Comparison of ENCODE assay signal across 8 cellular contexts in the genomic region with DNA sequence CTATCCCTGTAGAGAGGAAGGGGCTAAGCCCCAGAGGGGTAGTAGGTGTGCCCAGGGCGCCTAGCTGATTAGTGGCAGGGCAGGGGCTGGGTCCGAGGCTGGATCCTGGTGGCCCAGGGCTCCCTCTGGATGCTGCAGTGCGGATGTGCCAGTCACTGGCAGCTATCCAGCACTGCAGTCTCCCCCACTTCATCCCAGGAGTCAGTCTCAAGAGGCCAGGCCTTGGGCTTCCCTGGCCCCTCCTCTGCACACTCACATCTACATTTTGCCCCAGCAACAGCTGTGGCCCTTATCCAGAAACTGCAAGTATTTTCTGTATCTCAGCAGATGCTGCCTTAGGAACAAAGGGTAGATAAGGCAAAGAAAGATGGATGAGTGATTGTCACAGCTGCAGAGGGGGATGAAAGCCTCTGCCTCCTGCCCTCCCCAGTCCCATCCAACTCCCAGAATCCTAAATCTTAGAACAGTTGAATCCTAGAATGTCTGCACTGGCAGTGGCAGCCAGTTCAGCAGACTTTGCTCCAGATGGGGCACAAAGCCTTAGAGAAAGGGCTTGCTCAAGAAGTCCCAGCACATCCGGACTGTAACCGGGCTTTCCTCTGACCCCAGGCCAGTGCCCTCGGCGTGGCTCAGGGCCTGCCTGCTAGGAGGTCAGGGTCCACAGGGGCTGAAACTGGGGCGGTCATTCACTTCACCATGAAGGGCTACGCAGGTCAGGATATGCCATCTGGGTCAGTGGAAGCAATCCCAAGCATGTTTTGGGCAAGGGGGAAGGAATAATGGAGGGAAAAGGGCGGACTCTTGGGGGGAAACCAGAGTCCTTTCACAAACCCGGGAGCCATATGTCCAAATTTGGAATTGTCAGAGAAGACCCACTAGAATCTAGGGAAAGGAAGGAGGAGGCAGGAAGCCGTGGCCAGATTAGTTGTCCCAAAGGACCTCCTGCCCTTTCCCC. TPM values are rescaled to one million over a fixed set of nuclear protein-coding genes. Genes with fewer than 3 reads are reported as not detected.
DNase-seq lines count a peak whose midpoint lies in the region; ATAC-seq and TF ChIP-seq lines count a peak whose summit lies in the region.

No MANE protein-coding gene starts in this region.

- POLR2A ChIA-PET in CD8-positive, alpha-beta T cell (lab: Charles Lee): interaction anchor here (1.9 to 6.5 kb wide), 7 partner anchors 8 to 67 kb away, joined by 5 to 36 read pairs (median 7); no protein-coding TSS in a partner anchor

- no peak for ATAC-seq in CD8-positive, alpha-beta T cell
- ATAC-seq in GM19455 (IDR thresholded peaks at IDR 0.05; ENCODE audit: unreplicated experiment): peak; percentile 38
- peak in 1 of 2 donors; percentile 3 for ATAC-seq in activated naive CD4-positive, alpha-beta T cell treated with anti-CD3 and anti-CD28 coated beads, Interleukin-2, amount 50 U/mL, for 72 hours
- no peak for ATAC-seq in gastrocnemius medialis
- ATAC-seq in GM18861 (IDR thresholded peaks at IDR 0.05; ENCODE audit: unreplicated experiment): no peak

- DNase-seq in CD8-positive, alpha-beta T cell: no peak
- peak; percentile 66 to 74 for DNase-seq in Kasumi-1 (lab: John Stamatoyannopoulos, UW)
- DNase-seq in activated naive CD4-positive, alpha-beta T cell treated with anti-CD3 and anti-CD28 coated beads, Interleukin-2, amount 50 U/mL, for 72 hours (ENCODE audit: low spot score in 2 of 2): no peak
- no peak for DNase-seq in right atrium auricular region (ENCODE audit: low spot score)
- no peak for DNase-seq in gastrocnemius medialis
- no peak for DNase-seq in GF-D8 (lab: John Stamatoyannopoulos, UW)

- H3K36me3 ChIP-seq in CD8-positive, alpha-beta T cell (ENCODE audit: insufficient read depth, low read length): no peaks in the 10 kb centered on the region
- H3K36me3 ChIP-seq in right atrium auricular region (no peaks in the 10 kb centered on the region), gastrocnemius medialis (no peaks in the 10 kb centered on the region)

- peak overlapping the region; percentile 97 for H3K4me3 Mint-ChIP-seq in CD8-positive, alpha-beta T cell

- peak overlapping the region; percentile 95 for H3K27ac Mint-ChIP-seq in CD8-positive, alpha-beta T cell
- peak overlapping the region; percentile 86 to 93 for H3K27ac Mint-ChIP-seq in activated naive CD4-positive, alpha-beta T cell treated with anti-CD3 and anti-CD28 coated beads, Interleukin-2, amount 50 U/mL, for 72 hours

- H3K4me1 ChIP-seq in CD8-positive, alpha-beta T cell (ENCODE audit: insufficient read depth, low read length): peaks cover 59% of the 10 kb centered on the region
- H3K4me1 ChIP-seq in right atrium auricular region (peaks cover 0 to 65% of the 10 kb centered on the region in 2 donors), gastrocnemius medialis (peaks cover 48% of the 10 kb centered on the region in 2 donors)

- intact Hi-C loops in CD8-positive, alpha-beta T cell (cut with DNase I, micrococcal nuclease): loop anchor here (2.0 to 10.0 kb wide), 7 partner anchors 15 to 801 kb away; partner anchors contain the start of genes G3BP1 (in 1 of the 2), GM2A (in 1 of the 2), TCOF1 (in 1 of the 2) and TNIP1 (in 1 of the 2)
- intact Hi-C loops in gastrocnemius medialis (cut with DNase I; ENCODE audit: low total_unique reads): loop anchor here (2.0 kb wide), 1 partner anchor 15 kb away; no protein-coding TSS in a partner anchor

- no peaks in the 10 kb centered on the region for H3K27me3 ChIP-seq in CD8-positive, alpha-beta T cell (ENCODE audit: insufficient read depth, low read length)
- H3K27me3 ChIP-seq in right atrium auricular region (no peaks in the 10 kb centered on the region), gastrocnemius medialis (no peaks in the 10 kb centered on the region)

- in situ Hi-C loops in gastrocnemius medialis (cut with MboI; ENCODE audit: low sequenced_read_pairs in 4 of 4): no loop called here

- no peak for TF ChIP-seq POLR2A in gastrocnemius medialis (IDR thresholded peaks at IDR 0.05)

- H3K36me3 Mint-ChIP-seq in CD8-positive, alpha-beta T cell: peaks cover 26% of the 10 kb centered on the region
- peaks cover 11 to 21% of the 10 kb centered on the region in 2 donors for H3K36me3 Mint-ChIP-seq in activated naive CD4-positive, alpha-beta T cell treated with anti-CD3 and anti-CD28 coated beads, Interleukin-2, amount 50 U/mL, for 72 hours

- peak overlapping the region; percentile 68 for H3K27ac ChIP-seq in CD8-positive, alpha-beta T cell (ENCODE audit: low read depth, low read length)
- H3K27ac ChIP-seq in right atrium auricular region: peak overlapping the region; percentile 86 to 96
- H3K27ac ChIP-seq in gastrocnemius medialis: peak overlapping the region; percentile 97 to 98 (median 98)

- no peaks in the 10 kb centered on the region for H3K9me3 Mint-ChIP-seq in CD8-positive, alpha-beta T cell
- no peaks in the 10 kb centered on the region for H3K9me3 Mint-ChIP-seq in activated naive CD4-positive, alpha-beta T cell treated with anti-CD3 and anti-CD28 coated beads, Interleukin-2, amount 50 U/mL, for 72 hours

- no peaks in the 10 kb centered on the region for H3K27me3 Mint-ChIP-seq in CD8-positive, alpha-beta T cell (ENCODE audit: low read depth)

- peak overlapping the region; percentile 52 for H3K4me3 ChIP-seq in CD8-positive, alpha-beta T cell (ENCODE audit: low read depth, low read length)
- H3K4me3 ChIP-seq in right atrium auricular region: peak overlapping the region; percentile 79 to 90
- peak overlapping the region; percentile 90 to 98 (median 92) for H3K4me3 ChIP-seq in gastrocnemius medialis

- CTCF ChIA-PET in CD8-positive, alpha-beta T cell (lab: Charles Lee): interaction anchor here (1.1 to 40.9 kb wide), 6 partner anchors 9 to 104 kb away, joined by 3 to 1723 read pairs (median 4); no protein-coding TSS in a partner anchor

- no peaks in the 10 kb centered on the region for H3K9me3 ChIP-seq in CD8-positive, alpha-beta T cell (ENCODE audit: low read length)
- no peaks in the 10 kb centered on the region for H3K9me3 ChIP-seq in right atrium auricular region
- no peaks in the 10 kb centered on the region for H3K9me3 ChIP-seq in gastrocnemius medialis

- peaks cover 76% of the 10 kb centered on the region for H3K4me1 Mint-ChIP-seq in CD8-positive, alpha-beta T cell (ENCODE audit: low read depth)

- TF ChIP-seq CTCF in CD8-positive, alpha-beta T cell (IDR thresholded peaks at IDR 0.05): no peak
- TF ChIP-seq CTCF in right atrium auricular region (IDR thresholded peaks at IDR 0.05): no peak
- no peak for TF ChIP-seq CTCF in gastrocnemius medialis (IDR thresholded peaks at IDR 0.05 in 4 of 5, conservative IDR thresholded peaks at IDR 0.05 in 1 of 5)

RNA-seq across cellular contexts. Expression of gene ANXA6, which starts 1.5 kb away (rescaled TPM):
- 10 to 100 TPM; 83.5 to 89.4 TPM for total RNA-seq in CD8-positive, alpha-beta T cell
- 100 to 1,000 TPM; 282 to 356 TPM for total RNA-seq in activated naive CD4-positive, alpha-beta T cell treated with anti-CD3 and anti-CD28 coated beads, Interleukin-2, amount 50 U/mL, for 72 hours
- total RNA-seq in right atrium auricular region (100 to 1,000 TPM; 164 to 165 TPM), gastrocnemius medialis (100 to 1,000 TPM in 3 of 4 donors, 10 to 100 TPM in 1; 91.6 to 164 (median 142) TPM)

Comparison
In these comparisons a context has a peak if more than half of its experiments do, and no peak if none do; other contexts are left out.
1. DNase-seq: peak in Kasumi-1 (2 of 2); none in CD8-positive, alpha-beta T cell (0 of 7), activated naive CD4-positive, alpha-beta T cell treated with anti-CD3 and anti-CD28 coated beads, Interleukin-2, amount 50 U/mL, for 72 hours (0 of 2), right atrium auricular region (single experiment), gastrocnemius medialis (0 of 2) and GF-D8 (single experiment).
2. Peak in every context shown above with its lines, with median percentiles within 50 percentile points of each other: H3K27ac ChIP-seq and H3K4me3 ChIP-seq.